23 cellular contexts compared by ENCODE assay signal in the genomic region with DNA sequence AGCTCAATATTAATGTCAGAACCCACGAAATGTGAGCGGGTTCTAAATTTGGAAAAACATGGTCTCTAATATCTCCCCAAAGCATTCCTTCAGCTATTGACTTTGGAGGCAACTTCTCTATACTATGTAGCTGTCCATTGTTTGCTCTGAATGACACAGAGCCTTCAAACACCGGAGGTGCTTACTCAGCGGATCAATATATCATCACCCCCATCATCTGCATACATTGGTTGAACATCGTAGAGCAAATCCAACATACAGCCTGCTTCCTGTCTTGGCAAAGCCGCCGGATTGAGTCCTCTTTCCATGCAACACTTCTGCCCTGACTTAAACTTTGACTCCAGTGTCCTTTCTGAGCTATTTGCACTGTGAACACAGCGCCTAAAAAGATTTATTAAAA.
"Had no signal": no experiment of that assay in that cellular context is flagged by ENCODE, and none has a peak within 500 bp of the region (broad histone marks: within the 10 kb centered on the region; RNA-seq: fewer than 3 reads in every experiment).

No MANE protein-coding gene starts in this region.

- H2AFZ ChIP-seq: PC-9 had no signal

- H3K27ac ChIP-seq: PC-9, Peyer's patch, SJCRH30 had no signal

- H3K4me3 ChIP-seq: MG63, PC-9, Peyer's patch, SJCRH30 had no signal

- H3K9me3 ChIP-seq: MG63, Peyer's patch, SJCRH30 had no signal

- H3K4me1 ChIP-seq: Peyer's patch, SJCRH30 had no signal

- H3K36me3 ChIP-seq: MG63, Peyer's patch, SJCRH30 had no signal

- ATAC-seq: Right ventricle myocardium inferior, SK-N-SH treated with all-trans-retinoic acid at 6 μM for 48 hours had no signal

- H3K4me2 ChIP-seq: PC-9 had no signal

- DNase-seq: Karpas-422, KG1, MG63, NCI-H1092, NCI-H1105 treated with DMSO at 0.1 percent for 48 hours, NCI-H1417 treated with DMSO at 0.1 percent for 48 hours, NCI-H146, NCI-H187, NCI-H2029, NCI-H2081 treated with DMSO at 0.1 percent for 48 hours, NCI-H2171, NCI-H226, NCI-H446, NCI-H510A, NCI-H524 treated with DMSO at 0.1 percent for 48 hours, NCI-H69, NCI-H774, PC-9, Peyer's patch, SHP77 treated with DMSO at 0.1 percent for 48 hours, SJCRH30 had no signal

- H3K27me3 ChIP-seq: MG63, Peyer's patch, SJCRH30 had no signal
